In genomic region chr19:40940771-40941170, GRCh38 we compare ENCODE assay signal across 23 cellular contexts. TPM values are rescaled to one million over a fixed set of nuclear protein-coding genes. Genes with fewer than 3 reads are reported as not detected.
"Had no signal": no experiment of that assay in that cellular context is flagged by ENCODE, and none has a peak within 500 bp of the region (broad histone marks: within the 10 kb centered on the region; RNA-seq: fewer than 3 reads in every experiment).

No MANE protein-coding gene starts in this region.

RNA-seq across cellular contexts. Expression of gene CYP2B6, which starts 50.3 kb away (rescaled TPM):
- total RNA-seq: activated CD4-positive, alpha-beta memory T cell treated with anti-CD3 and anti-CD28 coated beads for 36 hours; activated CD4-positive, alpha-beta T cell treated with anti-CD3 and anti-CD28 coated beads for 36 hours; activated CD4-positive, alpha-beta T cell treated with anti-CD3 and anti-CD28 coated beads, Interleukin-2, amount 10 ng/mL, durations not matched to agents 24 days and 14 days; activated CD8-positive, alpha-beta memory T cell treated with anti-CD3 and anti-CD28 coated beads for 36 hours; activated CD8-positive, alpha-beta memory T cell treated with anti-CD3 and anti-CD28 coated beads, Interleukin-2, amount 10 ng/mL, durations not matched to agents 7 days and 5 days; activated CD8-positive, alpha-beta T cell treated with anti-CD3 and anti-CD28 coated beads, Interleukin-2, amount 10 ng/mL, durations not matched to agents 7 days and 5 days; activated naive CD4-positive, alpha-beta T cell treated with anti-CD3 and anti-CD28 coated beads for 36 hours; activated naive CD8-positive, alpha-beta T cell treated with anti-CD3 and anti-CD28 coated beads for 36 hours; activated T-helper 1 cell treated with anti-CD3 and anti-CD28 coated beads, Interleukin-12 subunit alpha, Interleukin-12 subunit beta, Interleukin-2, Interleukin-4 antibody, amounts not matched to agents 30 ng/mL and 10 ng/mL and 1 ng/mL, durations not matched to agents 14 hours and 24 hours and 36 hours; activated T-helper 2 cell treated with anti-CD3 and anti-CD28 coated beads, Interferon-gamma antibody, Interleukin-2, Interleukin-4, amounts not matched to agents 10 μg/mL and 5 μg/mL and 100 μg/mL, durations not matched to agents 14 hours and 24 hours and 36 hours; ascending aorta; breast epithelium; cardiac septum; cerebellum; esophagus squamous epithelium; fibroblast of lung; gastroesophageal sphincter; glomerular endothelial cell; heart right ventricle; T-helper 1 cell treated with Interleukin-12 subunit alpha and Interleukin-12 subunit beta and Interleukin-4 antibody, amounts not matched to agents 30 ng/mL and 1 ng/mL, for 36 hours had no signal
- polyA plus RNA-seq: esophagus, fibroblast of lung, heart right ventricle had no signal

RNA-seq across cellular contexts. Expression of gene CYP2A7, which starts 58.7 kb away (rescaled TPM):
- total RNA-seq: activated CD4-positive, alpha-beta memory T cell treated with anti-CD3 and anti-CD28 coated beads for 36 hours; activated CD4-positive, alpha-beta T cell treated with anti-CD3 and anti-CD28 coated beads for 36 hours; activated CD4-positive, alpha-beta T cell treated with anti-CD3 and anti-CD28 coated beads, Interleukin-2, amount 10 ng/mL, durations not matched to agents 24 days and 14 days; activated CD8-positive, alpha-beta memory T cell treated with anti-CD3 and anti-CD28 coated beads for 36 hours; activated CD8-positive, alpha-beta memory T cell treated with anti-CD3 and anti-CD28 coated beads, Interleukin-2, amount 10 ng/mL, durations not matched to agents 7 days and 5 days; activated CD8-positive, alpha-beta T cell treated with anti-CD3 and anti-CD28 coated beads, Interleukin-2, amount 10 ng/mL, durations not matched to agents 7 days and 5 days; activated naive CD4-positive, alpha-beta T cell treated with anti-CD3 and anti-CD28 coated beads for 36 hours; activated naive CD8-positive, alpha-beta T cell treated with anti-CD3 and anti-CD28 coated beads for 36 hours; activated T-helper 1 cell treated with anti-CD3 and anti-CD28 coated beads, Interleukin-12 subunit alpha, Interleukin-12 subunit beta, Interleukin-2, Interleukin-4 antibody, amounts not matched to agents 30 ng/mL and 10 ng/mL and 1 ng/mL, durations not matched to agents 14 hours and 24 hours and 36 hours; activated T-helper 2 cell treated with anti-CD3 and anti-CD28 coated beads, Interferon-gamma antibody, Interleukin-2, Interleukin-4, amounts not matched to agents 10 μg/mL and 5 μg/mL and 100 μg/mL, durations not matched to agents 14 hours and 24 hours and 36 hours; adrenal gland; ascending aorta; breast epithelium; cardiac septum; cerebellum; esophagus squamous epithelium; fibroblast of lung; gastroesophageal sphincter; glomerular endothelial cell; heart right ventricle; hepatocyte; T-helper 1 cell treated with Interleukin-12 subunit alpha and Interleukin-12 subunit beta and Interleukin-4 antibody, amounts not matched to agents 30 ng/mL and 1 ng/mL, for 36 hours had no signal
- polyA plus RNA-seq: adrenal gland, fibroblast of lung, heart right ventricle, hepatocyte had no signal
